In genomic region chr11:62401356-62401755, GRCh38 we compare ENCODE assay signal across 13 cellular contexts. TPM values are rescaled to one million over a fixed set of nuclear protein-coding genes. Genes with fewer than 3 reads are reported as not detected.
A peak's percentile ranks its signal among the peaks of the same experiment; 100 is the strongest.
DNase-seq lines count a peak whose midpoint lies in the region; ATAC-seq lines count a peak whose summit lies in the region.
"Had no signal": no experiment of that assay in that cellular context is flagged by ENCODE, and none has a peak within 500 bp of the region (broad histone marks: within the 10 kb centered on the region; RNA-seq: fewer than 3 reads in every experiment).

No MANE protein-coding gene starts in this region.

- CTCF ChIA-PET in CD8-positive, alpha-beta memory T cell (lab: Charles Lee), result interaction anchor here (1.0 to 4.5 kb wide), 3 partner anchors 8 to 23 kb away, joined by 3 to 26 read pairs (median 20); no protein-coding TSS in a partner anchor

- H3K4me1 ChIP-seq in CD8-positive, alpha-beta memory T cell (ENCODE audit: insufficient read depth, low read length), result peaks cover 48% of the 10 kb centered on the region
- H3K4me1 ChIP-seq in esophagus (ENCODE audit: control insufficient read depth in 2 of 2, insufficient read depth in 2 of 2, low read length in 1 of 2) (peaks cover 26 to 51% of the 10 kb centered on the region in 2 donors), rectal smooth muscle tissue (ENCODE audit: control insufficient read depth, insufficient read depth, low read length) (peaks cover 59% of the 10 kb centered on the region)

- H3K4me3 ChIP-seq in CD8-positive, alpha-beta memory T cell (ENCODE audit: low read length), result peak overlapping the region; percentile 44
- no peak overlapping the region for H3K4me3 ChIP-seq in esophagus (ENCODE audit: low read depth in 1 of 2, low read length in 2 of 2)
- H3K4me3 ChIP-seq in rectal smooth muscle tissue (ENCODE audit: low read length), result no peak overlapping the region
- H3K4me3 ChIP-seq: MG63 had no signal

- DNase-seq in CD8-positive, alpha-beta memory T cell, result no peak
- no peak for DNase-seq in T-helper 17 cell
- no peak for DNase-seq in NCI-H1417 treated with DMSO at 0.1 percent for 48 hours (lab: John Stamatoyannopoulos, UW)
- DNase-seq: NCI-H510A had no signal

- H3K27ac Mint-ChIP-seq in CD8-positive, alpha-beta memory T cell, result peak overlapping the region in 5 of 8 donors; percentile 79 to 96 (median 87)
- H3K27ac Mint-ChIP-seq in T-helper 17 cell, result peak overlapping the region; percentile 88
- H3K27ac Mint-ChIP-seq: WTC11 had no signal

- H3K27me3 Mint-ChIP-seq in CD8-positive, alpha-beta memory T cell, result peaks cover 0 to 1% of the 10 kb centered on the region in 2 donors
- no peaks in the 10 kb centered on the region for H3K27me3 Mint-ChIP-seq in T-helper 17 cell

- POLR2A ChIA-PET in CD8-positive, alpha-beta memory T cell (lab: Charles Lee), result no interaction called here

- H3K36me3 Mint-ChIP-seq in CD8-positive, alpha-beta memory T cell, result no peaks in the 10 kb centered on the region
- H3K36me3 Mint-ChIP-seq in T-helper 17 cell (ENCODE audit: low read depth), result no peaks in the 10 kb centered on the region
- H3K36me3 Mint-ChIP-seq: WTC11 had no signal

- H3K9me3 Mint-ChIP-seq in CD8-positive, alpha-beta memory T cell, result no peaks in the 10 kb centered on the region
- H3K9me3 Mint-ChIP-seq: WTC11 had no signal

- no peak overlapping the region for H3K27ac ChIP-seq in CD8-positive, alpha-beta memory T cell (ENCODE audit: low read depth, low read length)
- H3K27ac ChIP-seq in esophagus (ENCODE audit: low read depth in 2 of 2, low read length in 1 of 2) (peak overlapping the region; percentile 91 to 94), rectal smooth muscle tissue (ENCODE audit: low read depth, low read length) (peak overlapping the region; percentile 70)

- H3K4me3 Mint-ChIP-seq in CD8-positive, alpha-beta memory T cell, result peak overlapping the region in 6 of 7 donors; percentile 60 to 90 (median 78)
- no peak overlapping the region for H3K4me3 Mint-ChIP-seq in T-helper 17 cell
- H3K4me3 Mint-ChIP-seq: WTC11 had no signal

- no peak overlapping the region for H3K9ac ChIP-seq in rectal smooth muscle tissue (ENCODE audit: low read length)

- H3K4me1 Mint-ChIP-seq in CD8-positive, alpha-beta memory T cell, result peaks cover 23 to 42% (median 25%) of the 10 kb centered on the region in 3 donors
- peaks cover 22% of the 10 kb centered on the region for H3K4me1 Mint-ChIP-seq in T-helper 17 cell

- 65 to 68% methylated on average over 5 of the region's 5 CpGs for WGBS in esophagus, 2 donors

- H3K27me3 ChIP-seq in CD8-positive, alpha-beta memory T cell (ENCODE audit: insufficient read depth, low read length, poor library complexity, severe bottlenecking), result no peaks in the 10 kb centered on the region
- no peaks in the 10 kb centered on the region for H3K27me3 ChIP-seq in esophagus (ENCODE audit: control insufficient read depth in 1 of 2, insufficient read depth in 2 of 2, low read length in 2 of 2)
- no peaks in the 10 kb centered on the region for H3K27me3 ChIP-seq in rectal smooth muscle tissue (ENCODE audit: control insufficient read depth, insufficient read depth, low read length)
- H3K27me3 ChIP-seq: MG63 had no signal

- H3K9me3 ChIP-seq in CD8-positive, alpha-beta memory T cell (ENCODE audit: low read length), result no peaks in the 10 kb centered on the region
- H3K9me3 ChIP-seq in T-helper 17 cell (ENCODE audit: control insufficient read depth, low read length, poor library complexity, severe bottlenecking) (no peaks in the 10 kb centered on the region), esophagus (ENCODE audit: control insufficient read depth in 2 of 2, insufficient read depth in 1 of 2, low read depth in 1 of 2, low read length in 1 of 2) (no peaks in the 10 kb centered on the region)
- H3K9me3 ChIP-seq: MG63 had no signal

- no peak for ATAC-seq in T-helper 17 cell
- ATAC-seq in HG03108 (IDR thresholded peaks at IDR 0.05; ENCODE audit: unreplicated experiment), result no peak
- no peak for ATAC-seq in HG03139 (IDR thresholded peaks at IDR 0.05; ENCODE audit: unreplicated experiment)
- no peak for ATAC-seq in GM18517 (IDR thresholded peaks at IDR 0.05; ENCODE audit: unreplicated experiment)
- ATAC-seq: WTC11 had no signal

- no peaks in the 10 kb centered on the region for H3K36me3 ChIP-seq in CD8-positive, alpha-beta memory T cell (ENCODE audit: insufficient read depth, low read length)
- H3K36me3 ChIP-seq in esophagus (ENCODE audit: control insufficient read depth in 2 of 2, insufficient read depth in 2 of 2, low read length in 1 of 2), result no peaks in the 10 kb centered on the region
- H3K36me3 ChIP-seq in rectal smooth muscle tissue (ENCODE audit: control insufficient read depth, insufficient read depth, low read length), result no peaks in the 10 kb centered on the region
- H3K36me3 ChIP-seq: MG63 had no signal

RNA-seq across cellular contexts. Expression of gene SCGB1A1, which starts 17.5 kb away (rescaled TPM):
- not detected for total RNA-seq in CD8-positive, alpha-beta memory T cell
- not detected for polyA plus RNA-seq in CD8-positive, alpha-beta memory T cell
- total RNA-seq in T-helper 17 cell, result not detected
- 1 to 10 TPM; 4.8 to 5.5 TPM for polyA plus RNA-seq in esophagus
- total RNA-seq: epithelial cell of proximal tubule, omental fat pad had no signal
